8 cellular contexts compared by ENCODE assay signal in genomic region chr17:76515291-76515949, GRCh38. TPM values are rescaled to one million over a fixed set of nuclear protein-coding genes. Genes with fewer than 3 reads are reported as not detected.
A peak's percentile ranks its signal among the peaks of the same experiment; 100 is the strongest.
DNase-seq lines count a peak whose midpoint lies in the region; ATAC-seq lines count a peak whose summit lies in the region.

No MANE protein-coding gene starts in this region.

- H3K27me3 ChIP-seq in NT2/D1 (ENCODE audit: insufficient read depth, insufficient read length): peaks cover 5% of the 10 kb centered on the region

- peaks cover 15% of the 10 kb centered on the region for H3K4me1 ChIP-seq in NT2/D1 (ENCODE audit: insufficient read depth, insufficient read length)

- peak overlapping the region; percentile 12 for H3K9ac ChIP-seq in NT2/D1 (ENCODE audit: insufficient read length, low read depth)

- intact Hi-C loops in left ventricle myocardium superior (cut with micrococcal nuclease): no loop called here

- DNase-seq in NT2/D1 (ENCODE audit: low read depth, low spot score): no peak
- DNase-seq in activated T-helper 9 cell treated with anti-CD3 and anti-CD28 coated beads, Interleukin-2, amount 50 U/mL, for 16 hours (ENCODE audit: low read depth): peak; percentile 72
- DNase-seq in left ventricle myocardium superior: peak; percentile 68
- peak; percentile 42 to 74 (median 56) for DNase-seq in stimulated activated CD4-positive, alpha-beta T cell treated with anti-CD3 and anti-CD28 coated beads, Interleukin-1b, Interleukin-23, amount 100 ng/mL, for 24 hours (ENCODE audit: low read depth in 4 of 4, low spot score in 1 of 4)
- no peak for DNase-seq in cerebellar cortex (ENCODE audit: low spot score)
- DNase-seq in NCI-H2029 (lab: John Stamatoyannopoulos, UW): no peak

- H3K9me3 ChIP-seq in NT2/D1 (ENCODE audit: insufficient read depth, low read length): no peaks in the 10 kb centered on the region

- peak; percentile 46 for ATAC-seq in GM19468 (IDR thresholded peaks at IDR 0.05; ENCODE audit: extremely low read depth, unreplicated experiment)
- ATAC-seq in left ventricle myocardium superior: peak; percentile 77
- no peak for ATAC-seq in HG03159 (IDR thresholded peaks at IDR 0.05; ENCODE audit: unreplicated experiment)

- H3K4me3 ChIP-seq in NT2/D1 (ENCODE audit: insufficient read length, low read depth): no peak overlapping the region

- no peaks in the 10 kb centered on the region for H3K36me3 ChIP-seq in NT2/D1 (ENCODE audit: insufficient read depth, insufficient read length, low read length)

RNA-seq across cellular contexts. Expression of gene RHBDF2, which starts 14.2 kb away (rescaled TPM):
- 17.7 TPM for total RNA-seq in left ventricle myocardium superior

RNA-seq across cellular contexts. Expression of gene CYGB, which starts 22.1 kb away (rescaled TPM):
- total RNA-seq in left ventricle myocardium superior: 28.0 TPM

RNA-seq across cellular contexts. Expression of gene PRCD, which starts 24.4 kb away (rescaled TPM):
- 4.3 TPM for total RNA-seq in left ventricle myocardium superior

RNA-seq across cellular contexts. Expression of gene AANAT, which starts 48.0 kb away (rescaled TPM):
- total RNA-seq in left ventricle myocardium superior: not detected

Comparison
In these comparisons a context has a peak if more than half of its experiments do, and no peak if none do; other contexts are left out.
1. DNase-seq: peak in activated T-helper 9 cell treated with anti-CD3 and anti-CD28 coated beads, Interleukin-2, amount 50 U/mL, for 16 hours (single experiment), left ventricle myocardium superior (single experiment) and stimulated activated CD4-positive, alpha-beta T cell treated with anti-CD3 and anti-CD28 coated beads, Interleukin-1b, Interleukin-23, amount 100 ng/mL, for 24 hours (4 of 4); none in NT2/D1 (single experiment), cerebellar cortex (single experiment) and NCI-H2029 (single experiment).